ENCODE assay signal across 38 cellular contexts in the genomic region with DNA sequence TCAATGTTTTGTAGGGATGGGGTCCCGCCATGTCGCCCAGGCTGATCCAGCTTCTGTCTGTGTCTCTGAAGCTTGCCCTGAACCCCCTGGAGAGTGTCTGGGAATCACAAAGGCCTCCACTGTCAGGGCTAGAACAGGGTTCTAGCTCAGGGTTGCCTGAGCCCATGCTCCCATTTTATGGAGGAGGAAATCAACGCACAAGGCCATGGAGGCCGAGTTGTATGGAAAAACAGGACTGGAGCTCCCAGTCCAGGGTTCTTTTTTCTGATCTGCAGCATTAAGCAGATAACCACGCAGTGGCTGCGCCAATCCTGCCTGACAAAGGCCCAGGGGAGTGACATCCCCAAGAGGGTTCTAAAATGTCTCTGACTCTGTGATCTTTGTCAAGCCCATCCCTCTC.
"Had no signal": no experiment of that assay in that cellular context is flagged by ENCODE, and none has a peak within 500 bp of the region (broad histone marks: within the 10 kb centered on the region; RNA-seq: fewer than 3 reads in every experiment).

No MANE protein-coding gene starts in this region.

- H3K27me3 Mint-ChIP-seq: activated CD4-positive, alpha-beta memory T cell treated with anti-CD3 and anti-CD28 coated beads for 36 hours; activated CD4-positive, alpha-beta T cell treated with anti-CD3 and anti-CD28 coated beads for 36 hours; activated CD4-positive, alpha-beta T cell treated with anti-CD3 and anti-CD28 coated beads, Interleukin-2, amount 10 ng/mL, durations not matched to agents 24 days and 14 days; activated naive CD4-positive, alpha-beta T cell treated with anti-CD3 and anti-CD28 coated beads, Interleukin-2, amount 50 U/mL, for 24 hours; activated naive CD8-positive, alpha-beta T cell treated with anti-CD3 and anti-CD28 coated beads for 36 hours; activated naive CD8-positive, alpha-beta T cell treated with anti-CD3 and anti-CD28 coated beads, Interleukin-2, amount 50 U/mL, for 24 hours; brain; central memory CD8-positive, alpha-beta T cell; T-helper 17 cell had no signal

- ATAC-seq: activated CD4-positive, alpha-beta T cell treated with anti-CD3 and anti-CD28 coated beads for 36 hours; activated CD8-positive, alpha-beta memory T cell treated with anti-CD3 and anti-CD28 coated beads, Interleukin-2, amount 10 ng/mL, durations not matched to agents 7 days and 5 days; activated CD8-positive, alpha-beta T cell treated with anti-CD3 and anti-CD28 coated beads, Interleukin-2, amount 10 ng/mL, durations not matched to agents 7 days and 5 days; activated naive CD8-positive, alpha-beta T cell treated with anti-CD3 and anti-CD28 coated beads, Interleukin-2, amount 50 U/mL, for 24 hours; esophagus mucosa; gastroesophageal sphincter; heart right ventricle; T-helper 17 cell had no signal

- H3K9me3 ChIP-seq: adrenal gland, ascending aorta, breast epithelium, gastroesophageal sphincter, heart right ventricle had no signal

- H3K27ac ChIP-seq: adrenal gland, ascending aorta, breast epithelium, cardiac muscle cell, coronary artery, dorsolateral prefrontal cortex, gastroesophageal sphincter, heart right ventricle, WERI-Rb-1 had no signal

- H3K4me1 ChIP-seq: ascending aorta, breast epithelium had no signal

- DNase-seq: activated CD4-positive, alpha-beta memory T cell treated with anti-CD3 and anti-CD28 coated beads for 36 hours; activated CD4-positive, alpha-beta T cell treated with anti-CD3 and anti-CD28 coated beads for 36 hours; activated CD4-positive, alpha-beta T cell treated with anti-CD3 and anti-CD28 coated beads, Interleukin-2, amount 10 ng/mL, durations not matched to agents 24 days and 14 days; activated CD4-positive, CD25-positive, alpha-beta regulatory T cell; activated CD4-positive, CD25-positive, alpha-beta regulatory T cell treated with anti-CD3 and anti-CD28 coated beads, Interleukin-2, amount 50 U/mL, for 72 hours; activated CD8-positive, alpha-beta memory T cell treated with anti-CD3 and anti-CD28 coated beads, Interleukin-2, amount 10 ng/mL, durations not matched to agents 7 days and 5 days; activated CD8-positive, alpha-beta memory T cell treated with anti-CD3 and anti-CD28 coated beads, Interleukin-2, amount 50 U/mL, for 4 hours; activated CD8-positive, alpha-beta T cell treated with anti-CD3 and anti-CD28 coated beads, Interleukin-2, amount 10 ng/mL, durations not matched to agents 7 days and 5 days; activated effector memory CD4-positive, alpha-beta T cell treated with anti-CD3 and anti-CD28 coated beads, Interleukin-2, amount 50 U/mL, for 16 hours; activated naive CD4-positive, alpha-beta T cell treated with anti-CD3 and anti-CD28 coated beads for 36 hours; activated naive CD8-positive, alpha-beta T cell treated with anti-CD3 and anti-CD28 coated beads for 36 hours; activated naive CD8-positive, alpha-beta T cell treated with anti-CD3 and anti-CD28 coated beads, Interleukin-2, amount 50 U/mL, for 24 hours; activated T-cell treated with anti-CD3 and anti-CD28 coated beads, Interleukin-2, amount 50 U/mL, for 1 hour; activated T-cell treated with anti-CD3 and anti-CD28 coated beads, Interleukin-2, amount 50 U/mL, for 48 hours; adrenal gland; amygdala; dorsolateral prefrontal cortex; effector memory CD4-positive, alpha-beta T cell; endodermal cell; foreskin fibroblast; heart right ventricle; T-helper 1 cell; T-helper 17 cell; T1000; WERI-Rb-1 had no signal

- H3K4me3 Mint-ChIP-seq: activated CD4-positive, alpha-beta memory T cell treated with anti-CD3 and anti-CD28 coated beads for 36 hours; activated CD4-positive, alpha-beta T cell treated with anti-CD3 and anti-CD28 coated beads for 36 hours; activated CD4-positive, alpha-beta T cell treated with anti-CD3 and anti-CD28 coated beads, Interleukin-2, amount 10 ng/mL, durations not matched to agents 24 days and 14 days; activated CD8-positive, alpha-beta memory T cell treated with anti-CD3 and anti-CD28 coated beads, Interleukin-2, amount 10 ng/mL, durations not matched to agents 7 days and 5 days; activated CD8-positive, alpha-beta T cell treated with anti-CD3 and anti-CD28 coated beads, Interleukin-2, amount 10 ng/mL, durations not matched to agents 7 days and 5 days; activated naive CD4-positive, alpha-beta T cell treated with anti-CD3 and anti-CD28 coated beads for 36 hours; activated naive CD4-positive, alpha-beta T cell treated with anti-CD3 and anti-CD28 coated beads, Interleukin-2, amount 50 U/mL, for 24 hours; activated naive CD8-positive, alpha-beta T cell treated with anti-CD3 and anti-CD28 coated beads for 36 hours; activated naive CD8-positive, alpha-beta T cell treated with anti-CD3 and anti-CD28 coated beads, Interleukin-2, amount 50 U/mL, for 24 hours; activated T-helper 1 cell treated with anti-CD3 and anti-CD28 coated beads, Interleukin-12 subunit alpha, Interleukin-12 subunit beta, Interleukin-2, Interleukin-4 antibody, amounts not matched to agents 30 ng/mL and 10 ng/mL and 1 ng/mL, durations not matched to agents 14 hours and 24 hours and 36 hours; brain; central memory CD8-positive, alpha-beta T cell; dendritic cell treated with granulocyte-macrophage colony-stimulating factor and Interleukin-4, amounts not matched to agents 40 ng/mL and 50 ng/mL, for 4 days; endodermal cell; T-helper 17 cell; T-helper 2 cell treated with Interferon-gamma antibody and Interleukin-4, amounts not matched to agents 5 μg/mL and 100 μg/mL, for 36 hours had no signal

- H3K9me3 Mint-ChIP-seq: activated CD4-positive, alpha-beta memory T cell treated with anti-CD3 and anti-CD28 coated beads for 36 hours; activated CD4-positive, alpha-beta T cell treated with anti-CD3 and anti-CD28 coated beads, Interleukin-2, amount 10 ng/mL, durations not matched to agents 24 days and 14 days; activated naive CD4-positive, alpha-beta T cell treated with anti-CD3 and anti-CD28 coated beads for 36 hours; activated naive CD4-positive, alpha-beta T cell treated with anti-CD3 and anti-CD28 coated beads, Interleukin-2, amount 50 U/mL, for 24 hours; activated naive CD8-positive, alpha-beta T cell treated with anti-CD3 and anti-CD28 coated beads for 36 hours; activated naive CD8-positive, alpha-beta T cell treated with anti-CD3 and anti-CD28 coated beads, Interleukin-2, amount 50 U/mL, for 24 hours; activated T-helper 1 cell treated with anti-CD3 and anti-CD28 coated beads, Interleukin-12 subunit alpha, Interleukin-12 subunit beta, Interleukin-2, Interleukin-4 antibody, amounts not matched to agents 30 ng/mL and 10 ng/mL and 1 ng/mL, durations not matched to agents 14 hours and 24 hours and 36 hours; activated T-helper 2 cell treated with anti-CD3 and anti-CD28 coated beads, Interferon-gamma antibody, Interleukin-2, Interleukin-4, amounts not matched to agents 10 μg/mL and 5 μg/mL and 100 μg/mL, durations not matched to agents 14 hours and 24 hours and 36 hours; brain; central memory CD8-positive, alpha-beta T cell; dendritic cell treated with granulocyte-macrophage colony-stimulating factor and Interleukin-4, amounts not matched to agents 40 ng/mL and 50 ng/mL, for 4 days; endodermal cell; T-helper 2 cell treated with Interferon-gamma antibody and Interleukin-4, amounts not matched to agents 5 μg/mL and 100 μg/mL, for 36 hours had no signal

- H3K27me3 ChIP-seq: adrenal gland, ascending aorta, breast epithelium, cardiac muscle cell, dorsolateral prefrontal cortex, gastroesophageal sphincter had no signal

- H3K27ac Mint-ChIP-seq: activated CD4-positive, alpha-beta memory T cell treated with anti-CD3 and anti-CD28 coated beads for 36 hours; activated CD4-positive, alpha-beta T cell treated with anti-CD3 and anti-CD28 coated beads for 36 hours; activated CD4-positive, alpha-beta T cell treated with anti-CD3 and anti-CD28 coated beads, Interleukin-2, amount 10 ng/mL, durations not matched to agents 24 days and 14 days; activated CD8-positive, alpha-beta memory T cell treated with anti-CD3 and anti-CD28 coated beads, Interleukin-2, amount 10 ng/mL, durations not matched to agents 7 days and 5 days; activated CD8-positive, alpha-beta T cell treated with anti-CD3 and anti-CD28 coated beads, Interleukin-2, amount 10 ng/mL, durations not matched to agents 7 days and 5 days; activated naive CD4-positive, alpha-beta T cell treated with anti-CD3 and anti-CD28 coated beads for 36 hours; activated naive CD4-positive, alpha-beta T cell treated with anti-CD3 and anti-CD28 coated beads, Interleukin-2, amount 50 U/mL, for 24 hours; activated naive CD8-positive, alpha-beta T cell treated with anti-CD3 and anti-CD28 coated beads for 36 hours; activated naive CD8-positive, alpha-beta T cell treated with anti-CD3 and anti-CD28 coated beads, Interleukin-2, amount 50 U/mL, for 24 hours; activated T-helper 1 cell treated with anti-CD3 and anti-CD28 coated beads, Interleukin-12 subunit alpha, Interleukin-12 subunit beta, Interleukin-2, Interleukin-4 antibody, amounts not matched to agents 30 ng/mL and 10 ng/mL and 1 ng/mL, durations not matched to agents 14 hours and 24 hours and 36 hours; activated T-helper 2 cell treated with anti-CD3 and anti-CD28 coated beads, Interferon-gamma antibody, Interleukin-2, Interleukin-4, amounts not matched to agents 10 μg/mL and 5 μg/mL and 100 μg/mL, durations not matched to agents 14 hours and 24 hours and 36 hours; brain; dendritic cell treated with granulocyte-macrophage colony-stimulating factor and Interleukin-4, amounts not matched to agents 40 ng/mL and 50 ng/mL, for 4 days; endodermal cell; T-helper 17 cell; T-helper 2 cell treated with Interferon-gamma antibody and Interleukin-4, amounts not matched to agents 5 μg/mL and 100 μg/mL, for 36 hours had no signal

- H3K36me3 Mint-ChIP-seq: activated CD4-positive, alpha-beta memory T cell treated with anti-CD3 and anti-CD28 coated beads for 36 hours; activated CD8-positive, alpha-beta memory T cell treated with anti-CD3 and anti-CD28 coated beads, Interleukin-2, amount 10 ng/mL, durations not matched to agents 7 days and 5 days; activated naive CD4-positive, alpha-beta T cell treated with anti-CD3 and anti-CD28 coated beads, Interleukin-2, amount 50 U/mL, for 24 hours; activated naive CD8-positive, alpha-beta T cell treated with anti-CD3 and anti-CD28 coated beads for 36 hours; brain had no signal

- H3K36me3 ChIP-seq: adrenal gland, ascending aorta, breast epithelium, cardiac muscle cell, gastroesophageal sphincter, heart right ventricle, WERI-Rb-1 had no signal

- H3K4me3 ChIP-seq: adrenal gland, ascending aorta, breast epithelium, cardiac muscle cell, coronary artery, dorsolateral prefrontal cortex, gastroesophageal sphincter, heart right ventricle had no signal
